22 cellular contexts compared by ENCODE assay signal in genomic region chr5:58122993-58123392, GRCh38.
DNase-seq lines count a peak whose midpoint lies in the region; ATAC-seq, FAIRE-seq and TF ChIP-seq lines count a peak whose summit lies in the region.
"Had no signal": no experiment of that assay in that cellular context is flagged by ENCODE, and none has a peak within 500 bp of the region (broad histone marks: within the 10 kb centered on the region; RNA-seq: fewer than 3 reads in every experiment).

No MANE protein-coding gene starts in this region.

- no peaks in the 10 kb centered on the region for H3K27me3 Mint-ChIP-seq in GM23338 (ENCODE audit: insufficient read depth, low read depth, poor library complexity)

- TF ChIP-seq CTCF in GM23338 (conservative IDR thresholded peaks at IDR 0.05; ENCODE audit: low read depth in 2 of 2) (no peak), brain microvascular endothelial cell (IDR thresholded peaks at IDR 0.05; ENCODE audit: low read depth, low read length, missing control alignments) (no peak)

- no peak overlapping the region for H3K27ac Mint-ChIP-seq in GM23338
- H3K27ac Mint-ChIP-seq: IgD-negative memory B cell had no signal

- no peak overlapping the region for H3K14ac ChIP-seq in neuronal stem cell (ENCODE audit: low read length)

- no peak overlapping the region for H2BK5ac ChIP-seq in neuronal stem cell (ENCODE audit: low read length)

- no CpG with 5 or more reads among the region's 1 CpG for WGBS in neuronal stem cell (ENCODE audit: extremely low coverage in 2 of 2, insufficient read length in 2 of 2, insufficient replicate concordance in 1 of 2), 2 donors

- ATAC-seq in GM23338 (no peak), GM21619 (IDR thresholded peaks at IDR 0.05; ENCODE audit: unreplicated experiment) (no peak)
- ATAC-seq: HCT116 had no signal

- H3K9me3 Mint-ChIP-seq in GM23338, result no peaks in the 10 kb centered on the region
- H3K9me3 Mint-ChIP-seq: IgD-negative memory B cell had no signal

- no peak overlapping the region for H2BK12ac ChIP-seq in neuronal stem cell (ENCODE audit: low read length)

- H3K27ac ChIP-seq in GM23338 (ENCODE audit: low read depth) (no peak overlapping the region), neuronal stem cell (replicated peaks; ENCODE audit: low read length) (no peak overlapping the region), brain microvascular endothelial cell (no peak overlapping the region)
- H3K27ac ChIP-seq: C4-2B, GM23248, Peyer's patch, SJSA1 had no signal

- H3K36me3 ChIP-seq in GM23338 (ENCODE audit: insufficient read depth), result no peaks in the 10 kb centered on the region
- H3K36me3 ChIP-seq in neuronal stem cell (replicated peaks in 1 of 2; ENCODE audit: control insufficient read depth in 2 of 2, insufficient read depth in 2 of 2, low read length in 2 of 2), result no peaks in the 10 kb centered on the region
- no peaks in the 10 kb centered on the region for H3K36me3 ChIP-seq in brain microvascular endothelial cell (replicated peaks)
- H3K36me3 ChIP-seq: Peyer's patch, SJSA1 had no signal

- no peak overlapping the region for H3K4ac ChIP-seq in neuronal stem cell (ENCODE audit: low read length)

- H3K4me3 ChIP-seq in GM23338 (no peak overlapping the region), neuronal stem cell (ENCODE audit: low read length in 2 of 2) (no peak overlapping the region), brain microvascular endothelial cell (ENCODE audit: low read depth, low read length) (no peak overlapping the region)
- H3K4me3 ChIP-seq: GM23248, Peyer's patch, SJSA1 had no signal

- H3K4me3 Mint-ChIP-seq in GM23338, result no peak overlapping the region
- H3K4me3 Mint-ChIP-seq: IgD-negative memory B cell had no signal

- H3K23ac ChIP-seq in neuronal stem cell (ENCODE audit: low read depth, low read length, poor library complexity), result no peak overlapping the region

- H3K4me1 ChIP-seq in GM23338 (ENCODE audit: insufficient read depth), result no peaks in the 10 kb centered on the region
- H3K4me1 ChIP-seq in neuronal stem cell (ENCODE audit: control insufficient read depth in 2 of 2, insufficient read depth in 1 of 2, low read depth in 1 of 2, low read length in 2 of 2), result peaks cover 0 to 25% of the 10 kb centered on the region in 2 donors
- H3K4me1 ChIP-seq: Peyer's patch, SJSA1 had no signal

- H3K9me3 ChIP-seq in neuronal stem cell (replicated peaks in 1 of 2; ENCODE audit: control insufficient read depth in 2 of 2, insufficient read depth in 1 of 2, low read depth in 1 of 2, low read length in 2 of 2), result no peaks in the 10 kb centered on the region
- H3K9me3 ChIP-seq: Peyer's patch, SJSA1 had no signal

- H2BK120ac ChIP-seq in neuronal stem cell (ENCODE audit: low read depth, low read length), result no peak overlapping the region

- no peak overlapping the region for H4K8ac ChIP-seq in neuronal stem cell (ENCODE audit: low read depth, low read length)

- H3K9ac ChIP-seq in neuronal stem cell (ENCODE audit: low read depth, low read length, poor library complexity), result no peak overlapping the region
- H3K9ac ChIP-seq: GM23248 had no signal

- DNase-seq in GM23338 (ENCODE audit: low spot score) (no peak), NCI-H69 (lab: John Stamatoyannopoulos, UW) (peak; percentile 31), neuronal stem cell (ENCODE audit: low spot score) (no peak), NCI-H446 (lab: John Stamatoyannopoulos, UW) (no peak), brain microvascular endothelial cell (no peak)
- DNase-seq: ACHN, AML-193, DND-41, GM23248, Kasumi-1, MM.1S, NCI-H1092, NCI-H1436 treated with DMSO at 0.1 percent for 48 hours, NCI-H510A, Peyer's patch had no signal

- H3K79me2 ChIP-seq in GM23338 (replicated peaks; ENCODE audit: insufficient read depth), result no peaks in the 10 kb centered on the region

- no peaks in the 10 kb centered on the region for H4K20me1 ChIP-seq in GM23338 (replicated peaks; ENCODE audit: insufficient read depth)

- H2AFZ ChIP-seq in GM23338 (peak overlapping the region; percentile 8; the same call in 1 of the 2 replicates), neuronal stem cell (ENCODE audit: low read length) (peak overlapping the region; percentile 18)
- H2AFZ ChIP-seq: GM23248 had no signal

- H3F3A ChIP-seq in GM23338 (replicated peaks; ENCODE audit: low read depth), result no peaks in the 10 kb centered on the region

- in situ Hi-C loops in brain microvascular endothelial cell (cut with HindIII; ENCODE audit: low pct_ligation_motif_present, low sequenced_read_pairs), result no loop called here

- no peak overlapping the region for H3K18ac ChIP-seq in neuronal stem cell (ENCODE audit: low read length)

- H3K36me3 Mint-ChIP-seq in GM23338 (ENCODE audit: low read depth), result no peaks in the 10 kb centered on the region
- H3K36me3 Mint-ChIP-seq: IgD-negative memory B cell had no signal

- no peak overlapping the region for H2BK15ac ChIP-seq in neuronal stem cell (ENCODE audit: low read length)

- no peaks in the 10 kb centered on the region for H3K9me2 ChIP-seq in GM23338 (ENCODE audit: insufficient read depth)

- no peaks in the 10 kb centered on the region for H3K4me1 Mint-ChIP-seq in GM23338
- H3K4me1 Mint-ChIP-seq: IgD-negative memory B cell had no signal

- H2AK5ac ChIP-seq in neuronal stem cell (ENCODE audit: low read depth, low read length), result no peak overlapping the region

- H3K27me3 ChIP-seq in GM23338 (ENCODE audit: insufficient read depth) (no peaks in the 10 kb centered on the region), neuronal stem cell (ENCODE audit: control insufficient read depth in 3 of 3, insufficient read depth in 3 of 3, low read depth in 1 of 3, low read length in 3 of 3) (no peaks in the 10 kb centered on the region), brain microvascular endothelial cell (replicated peaks) (no peaks in the 10 kb centered on the region)
- H3K27me3 ChIP-seq: Peyer's patch, SJSA1 had no signal

- H4K91ac ChIP-seq in neuronal stem cell (ENCODE audit: low read depth, low read length, poor library complexity), result no peak overlapping the region

- FAIRE-seq in islet of Langerhans (lab: Jason Lieb, UNC), result peak; percentile 60
- FAIRE-seq: HTR-8/SVneo had no signal

- H3K4me2 ChIP-seq in GM23338 (no peak overlapping the region), neuronal stem cell (ENCODE audit: insufficient read depth, low read length, poor library complexity, severe bottlenecking) (no peak overlapping the region)

- no peaks in the 10 kb centered on the region for H3K79me1 ChIP-seq in neuronal stem cell (ENCODE audit: low read depth, low read length)

TF ChIP-seq in GM23338, 12 proteins besides CTCF, POLR2A, EP300 and RAD21 (continues in another document):
- TF ChIP-seq ZNF114 (CRISPR knock-in tag; IDR thresholded peaks at IDR 0.05) (no peak), EZH2phosphoT487 (IDR thresholded peaks at IDR 0.05; ENCODE audit: unreplicated experiment) (no peak), STAT1 (IDR thresholded peaks at IDR 0.05; ENCODE audit: unreplicated experiment) (no peak)
